Comparison of ENCODE assay signal across 12 cellular contexts in the genomic region with DNA sequence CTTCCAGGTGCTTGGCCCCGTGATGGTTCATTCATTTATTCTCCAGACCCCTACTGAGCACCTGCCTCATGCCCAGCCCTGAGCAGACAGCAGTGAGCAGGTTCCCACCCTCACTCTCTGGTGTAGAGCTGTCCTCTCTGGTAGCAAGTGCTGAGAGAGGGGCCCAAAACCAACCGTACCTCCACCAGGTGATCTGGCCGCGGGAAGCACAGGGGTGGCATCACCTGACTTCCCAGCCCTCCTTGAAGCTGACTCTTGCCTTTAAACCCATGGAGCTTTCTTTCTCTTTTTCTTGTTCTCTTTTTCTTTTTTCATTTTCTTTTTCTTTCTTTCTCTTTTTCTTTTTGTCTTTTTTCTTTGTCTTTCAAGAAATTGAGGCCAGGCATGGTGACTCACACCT. TPM values are rescaled to one million over a fixed set of nuclear protein-coding genes. Genes with fewer than 3 reads are reported as not detected.
DNase-seq lines count a peak whose midpoint lies in the region; ATAC-seq, FAIRE-seq and TF ChIP-seq lines count a peak whose summit lies in the region.
"Not testable (repeated sequence)": the region's sequence is repeated elsewhere in the genome, so short reads cannot be mapped to it uniquely, and the experiment has no call there.
"Had no signal": no experiment of that assay in that cellular context is flagged by ENCODE, and none has a peak within 500 bp of the region (broad histone marks: within the 10 kb centered on the region; RNA-seq: fewer than 3 reads in every experiment).

No MANE protein-coding gene starts in this region.

- not testable (repeated sequence) for H3K27ac ChIP-seq in HEK293 (ENCODE audit: extremely low read depth, low read depth, low read length); HepG2 (ENCODE audit: extremely low read length, insufficient read depth, low read length); spleen; upper lobe of right lung

- intact Hi-C loops in activated CD4-positive, alpha-beta T cell treated with anti-CD3 and anti-CD28 coated beads, Interleukin-2, amount 10 ng/mL, durations not matched to agents 24 days and 14 days (cut with micrococcal nuclease); HepG2 (cut with micrococcal nuclease; ENCODE audit: unreplicated experiment); spleen (cut with DNase I; ENCODE audit: low total_unique reads); upper lobe of right lung (cut with DNase I): not testable (repeated sequence)

- ATAC-seq in esophagus mucosa (peak; percentile 5), HepG2 (peak; percentile 8; the same call in 1 of the 3 replicates), upper lobe of right lung (peak; percentile 8)

- CTCF ChIA-PET in HEK293 (lab: Yijun Ruan, JAX); HepG2 (lab: Yijun Ruan, JAX; ENCODE audit: low intra/inter-chr PET ratio, low total read pairs): not testable (repeated sequence)

- BruUV-seq in HepG2 (replicated peaks; lab: Mats Ljungman, UMichigan): not testable (repeated sequence)

- not testable (repeated sequence) for H3K4me1 Mint-ChIP-seq in activated CD4-positive, alpha-beta T cell treated with anti-CD3 and anti-CD28 coated beads, Interleukin-2, amount 10 ng/mL, durations not matched to agents 24 days and 14 days
- H3K4me1 Mint-ChIP-seq in nephron progenitor cell: peaks cover 31% of the 10 kb centered on the region

- H3K4me2 ChIP-seq in HepG2 (ENCODE audit: low read depth, low read length): not testable (repeated sequence)

- WGBS in HepG2 (ENCODE audit: low lambda C conversion rate): 46% methylated on average over 3 of the region's 4 CpGs
- 84 to 100% (median 89%) methylated on average over 3 of the region's 4 CpGs for WGBS in spleen, 5 donors

- in situ Hi-C loops in HepG2 (cut with HindIII; ENCODE audit: extremely low pct_ligation_motif_present, low pct_unique_long_range_greater_than_20kb): not testable (repeated sequence)

- H4K20me1 ChIP-seq in HepG2 (ENCODE audit: insufficient read depth, low read length): not testable (repeated sequence)

- not testable (repeated sequence) for H3K27ac Mint-ChIP-seq in activated CD4-positive, alpha-beta T cell treated with anti-CD3 and anti-CD28 coated beads, Interleukin-2, amount 10 ng/mL, durations not matched to agents 24 days and 14 days
- H3K27ac Mint-ChIP-seq in nephron progenitor cell: peak overlapping the region; percentile 36

- H3K4me1 ChIP-seq in HEK293 (ENCODE audit: control insufficient read depth, insufficient read depth, low read length); HepG2 (ENCODE audit: insufficient read depth, low read length); upper lobe of right lung: not testable (repeated sequence)
- peaks cover 5 to 32% (median 16%) of the 10 kb centered on the region in 6 donors for H3K4me1 ChIP-seq in spleen

- not testable (repeated sequence) for H3K79me2 ChIP-seq in HepG2 (ENCODE audit: insufficient read depth, low read length)

- peak; percentile 46 for DNase-seq in activated CD4-positive, alpha-beta T cell treated with anti-CD3 and anti-CD28 coated beads, Interleukin-2, amount 10 ng/mL, durations not matched to agents 24 days and 14 days
- DNase-seq in HepG2 (ENCODE audit: low spot score); nephron progenitor cell: not testable (repeated sequence)
- DNase-seq in spleen: peak; percentile 60
- peak; percentile 40 for DNase-seq in upper lobe of right lung

- not testable (repeated sequence) for H3K9me3 ChIP-seq in HEK293 (ENCODE audit: control insufficient read depth, insufficient read depth, low read depth, low read length); HepG2 (ENCODE audit: low read length); spleen; upper lobe of right lung

- H3K36me3 Mint-ChIP-seq in activated CD4-positive, alpha-beta T cell treated with anti-CD3 and anti-CD28 coated beads, Interleukin-2, amount 10 ng/mL, durations not matched to agents 24 days and 14 days (ENCODE audit: low read depth); nephron progenitor cell (ENCODE audit: low read depth): not testable (repeated sequence)

- H3K4me3 ChIP-seq in HEK293 (ENCODE audit: low read depth, low read length); HepG2 (replicated peaks in 1 of 3; ENCODE audit: insufficient read depth in 1 of 3, low read depth in 2 of 3, low read length in 3 of 3); spleen; upper lobe of right lung: not testable (repeated sequence)

- TF ChIP-seq RAD21 in HepG2 (CRISPR knock-in tag; IDR thresholded peaks at IDR 0.05): not testable (repeated sequence)

- not testable (repeated sequence) for TF ChIP-seq POLR2A in HepG2 (IDR thresholded peaks at IDR 0.05; ENCODE audit: insufficient read depth in 1 of 2, low read depth in 2 of 2, low read length in 2 of 2); spleen (IDR thresholded peaks at IDR 0.05)

- not testable (repeated sequence) for TF ChIP-seq EP300 in HepG2 (IDR thresholded peaks at IDR 0.05; ENCODE audit: low read depth in 2 of 2, low read length in 2 of 2); HepG2 (CRISPR knock-in tag; IDR thresholded peaks at IDR 0.05; ENCODE audit: borderline replicate concordance)

- FAIRE-seq in HepG2 (lab: Jason Lieb, UNC): not testable (repeated sequence)

- POLR2A ChIA-PET in HEK293 (lab: Yijun Ruan, JAX); HepG2 (lab: Yijun Ruan, JAX): not testable (repeated sequence)

- H3K27me3 Mint-ChIP-seq in activated CD4-positive, alpha-beta T cell treated with anti-CD3 and anti-CD28 coated beads, Interleukin-2, amount 10 ng/mL, durations not matched to agents 24 days and 14 days; nephron progenitor cell (ENCODE audit: low read depth, poor library complexity): not testable (repeated sequence)

- H3K36me3 ChIP-seq in HEK293 (ENCODE audit: control insufficient read depth in 2 of 2, insufficient read depth in 1 of 2, low read length in 2 of 2); HepG2 (replicated peaks in 1 of 2; ENCODE audit: control insufficient read depth in 1 of 2, insufficient read depth in 2 of 2, low read length in 2 of 2); spleen; upper lobe of right lung: not testable (repeated sequence)

- H3K4me3 Mint-ChIP-seq in activated CD4-positive, alpha-beta T cell treated with anti-CD3 and anti-CD28 coated beads, Interleukin-2, amount 10 ng/mL, durations not matched to agents 24 days and 14 days; nephron progenitor cell: not testable (repeated sequence)

- H3K9ac ChIP-seq in HepG2 (ENCODE audit: insufficient read depth, low read depth, low read length): not testable (repeated sequence)

- not testable (repeated sequence) for H3K27me3 ChIP-seq in HepG2 (ENCODE audit: control insufficient read depth in 1 of 2, insufficient read depth in 2 of 2, low read length in 2 of 2); spleen (replicated peaks in 1 of 7); upper lobe of right lung

- not testable (repeated sequence) for TF ChIP-seq CTCF in HEK293 (tag by site-specific recombination; IDR thresholded peaks at IDR 0.05); HepG2 (CRISPR knock-in tag; IDR thresholded peaks at IDR 0.05); nephron progenitor cell (IDR thresholded peaks at IDR 0.05); spleen (IDR thresholded peaks at IDR 0.05 in 8 of 11, conservative IDR thresholded peaks at IDR 0.05 in 3 of 11); upper lobe of right lung (IDR thresholded peaks at IDR 0.05)

- not testable (repeated sequence) for H3K9me3 Mint-ChIP-seq in activated CD4-positive, alpha-beta T cell treated with anti-CD3 and anti-CD28 coated beads, Interleukin-2, amount 10 ng/mL, durations not matched to agents 24 days and 14 days; nephron progenitor cell

- not testable (repeated sequence) for H2AFZ ChIP-seq in HepG2 (ENCODE audit: low read length)

RNA-seq across cellular contexts. Expression of a gene that starts 21.0 kb away (rescaled TPM):
- total RNA-seq in activated CD4-positive, alpha-beta T cell treated with anti-CD3 and anti-CD28 coated beads, Interleukin-2, amount 10 ng/mL, durations not matched to agents 24 days and 14 days: 0.21 and 0.42 TPM in 2 replicates
- total RNA-seq in esophagus mucosa (2.8 TPM), HepG2 (2016; rRNA removed; fragmentation: Illumina TruSeq; extraction: Trizol) (0.31 TPM in 1 of 2 replicates, not detected in the other), spleen (1 to 10 TPM in 2 of 7 donors, under 1 TPM in 2, not detected in 3; 0.83 to 2.1 (median 1.5) TPM), upper lobe of right lung (not detected)
- total RNA-seq in HepG2 (2016; cell fraction: cytosol; rRNA removed; fragmentation: Illumina TruSeq; extraction: Trizol; ENCODE audit: low read depth): not detected in 2 replicates
- total RNA-seq in HepG2 (2016; cell fraction: insoluble cytoplasmic fraction; rRNA removed; fragmentation: Illumina TruSeq; extraction: Trizol): not detected in 2 replicates
- total RNA-seq in HepG2 (2016; cell fraction: membrane; rRNA removed; fragmentation: Illumina TruSeq; extraction: Trizol): not detected in 2 replicates
- total RNA-seq in HepG2 (2016; cell fraction: nucleus; rRNA removed; fragmentation: Illumina TruSeq; extraction: Trizol): not detected in 2 replicates
- polyA plus RNA-seq in HepG2 (2011; rRNA removed) (0.54 and 1.1 TPM in 2 replicates), spleen (1 to 10 TPM in 2 of 3 donors, under 1 TPM in 1; 0.91 to 1.1 (median 1.1) TPM)
- 0.15 and 0.23 TPM in 2 replicates for polyA plus RNA-seq in HepG2 (2011; cell fraction: cytosol; rRNA removed)
- 4.7 and 5.2 TPM in 2 replicates for polyA plus RNA-seq in HepG2 (2011; cell fraction: nucleus; rRNA removed)
- 0.76 and 1.5 TPM in 2 replicates for polyA plus RNA-seq in HepG2 (2012)
- not detected in 2 replicates for polyA plus RNA-seq in HepG2 (2016; cell fraction: cytosol; fragmentation: Illumina TruSeq; extraction: Trizol; ENCODE audit: low read depth)
- polyA plus RNA-seq in HepG2 (2016; cell fraction: insoluble cytoplasmic fraction; fragmentation: Illumina TruSeq; extraction: Trizol; ENCODE audit: low read depth): 0.15 TPM in 1 of 2 replicates, not detected in the other
- polyA plus RNA-seq in HepG2 (2016; cell fraction: membrane; fragmentation: Illumina TruSeq; extraction: Trizol; ENCODE audit: low read depth): 0.09 TPM in 1 of 2 replicates, not detected in the other
- polyA plus RNA-seq in HepG2 (2016; cell fraction: nucleus; fragmentation: Illumina TruSeq; extraction: Trizol; ENCODE audit: insufficient read depth, low read depth): 2.0 TPM in 1 of 2 replicates, not detected in the other
- polyA minus RNA-seq in HepG2 (2011; rRNA and poly(A)+ RNA removed; ENCODE audit: low replicate concordance): 0.66 and 1.0 TPM in 2 replicates
- polyA minus RNA-seq in HepG2 (2011; cell fraction: cytosol; rRNA and poly(A)+ RNA removed): not detected in 2 replicates
- 0.64 and 1.6 TPM in 2 replicates for polyA minus RNA-seq in HepG2 (2011; cell fraction: nucleus; rRNA and poly(A)+ RNA removed)
- total RNA-seq: H1 had no signal
- polyA plus RNA-seq: CD8-positive, alpha-beta memory T cell; GM23248 had no signal

RNA-seq across cellular contexts. Expression of a gene that starts 24.1 kb away (rescaled TPM):
- total RNA-seq in activated CD4-positive, alpha-beta T cell treated with anti-CD3 and anti-CD28 coated beads, Interleukin-2, amount 10 ng/mL, durations not matched to agents 24 days and 14 days: 1.1 and 1.8 TPM in 2 replicates
- total RNA-seq in esophagus mucosa: 2.8 TPM
- 0.70 and 2.7 TPM in 2 replicates for total RNA-seq in HepG2 (2016; rRNA removed; fragmentation: Illumina TruSeq; extraction: Trizol)
- 0.18 and 0.40 TPM in 2 replicates for total RNA-seq in HepG2 (2016; cell fraction: cytosol; rRNA removed; fragmentation: Illumina TruSeq; extraction: Trizol; ENCODE audit: low read depth)
- total RNA-seq in HepG2 (2016; cell fraction: insoluble cytoplasmic fraction; rRNA removed; fragmentation: Illumina TruSeq; extraction: Trizol): 0.28 and 2.7 TPM in 2 replicates
- total RNA-seq in HepG2 (2016; cell fraction: membrane; rRNA removed; fragmentation: Illumina TruSeq; extraction: Trizol): 0.52 and 0.99 TPM in 2 replicates
- 4.2 and 4.8 TPM in 2 replicates for total RNA-seq in HepG2 (2016; cell fraction: nucleus; rRNA removed; fragmentation: Illumina TruSeq; extraction: Trizol)
- polyA plus RNA-seq in HepG2 (2011; rRNA removed): 12.8 and 13.5 TPM in 2 replicates
- 1.2 and 1.3 TPM in 2 replicates for polyA plus RNA-seq in HepG2 (2011; cell fraction: cytosol; rRNA removed)
- polyA plus RNA-seq in HepG2 (2011; cell fraction: nucleus; rRNA removed): 84.2 and 96.7 TPM in 2 replicates
- polyA plus RNA-seq in HepG2 (2012): 3.8 and 5.6 TPM in 2 replicates
- 0.49 and 0.72 TPM in 2 replicates for polyA plus RNA-seq in HepG2 (2016; cell fraction: cytosol; fragmentation: Illumina TruSeq; extraction: Trizol; ENCODE audit: low read depth)
- 0.74 and 0.83 TPM in 2 replicates for polyA plus RNA-seq in HepG2 (2016; cell fraction: insoluble cytoplasmic fraction; fragmentation: Illumina TruSeq; extraction: Trizol; ENCODE audit: low read depth)
- polyA plus RNA-seq in HepG2 (2016; cell fraction: membrane; fragmentation: Illumina TruSeq; extraction: Trizol; ENCODE audit: low read depth): 0.57 and 0.63 TPM in 2 replicates
- 23.5 and 26.3 TPM in 2 replicates for polyA plus RNA-seq in HepG2 (2016; cell fraction: nucleus; fragmentation: Illumina TruSeq; extraction: Trizol; ENCODE audit: insufficient read depth, low read depth)
- polyA minus RNA-seq in HepG2 (2011; rRNA and poly(A)+ RNA removed; ENCODE audit: low replicate concordance): 1.0 and 2.1 TPM in 2 replicates
- not detected in 2 replicates for polyA minus RNA-seq in HepG2 (2011; cell fraction: cytosol; rRNA and poly(A)+ RNA removed)
- 4.7 and 5.5 TPM in 2 replicates for polyA minus RNA-seq in HepG2 (2011; cell fraction: nucleus; rRNA and poly(A)+ RNA removed)
- total RNA-seq in spleen: 1 to 10 TPM in 4 of 7 donors, under 1 TPM in 1, not detected in 2; 0.57 to 8.6 (median 6.7) TPM
- polyA plus RNA-seq in spleen: 10 to 100 TPM in 1 of 3 donors, 1 to 10 TPM in 2; 9.2 to 33.7 (median 9.4) TPM
- total RNA-seq in upper lobe of right lung: not detected
- total RNA-seq: A172; CD8-positive, alpha-beta memory T cell; H7 had no signal
